In genomic region chr2:74374509-74375205, GRCh38 we compare ENCODE assay signal across 9 cellular contexts. TPM values are rescaled to one million over a fixed set of nuclear protein-coding genes. Genes with fewer than 3 reads are reported as not detected.
DNase-seq lines count a peak whose midpoint lies in the region; ATAC-seq, FAIRE-seq and TF ChIP-seq lines count a peak whose summit lies in the region.
"Had no signal": no experiment of that assay in that cellular context is flagged by ENCODE, and none has a peak within 500 bp of the region (broad histone marks: within the 10 kb centered on the region; RNA-seq: fewer than 3 reads in every experiment).

No MANE protein-coding gene starts in this region.

- H3K27ac ChIP-seq in H9 (ENCODE audit: insufficient read length, low read depth, low read length) (no peak overlapping the region), pancreas (no peak overlapping the region)

- POLR2A ChIA-PET in naive thymus-derived CD8-positive, alpha-beta T cell (lab: Charles Lee): no interaction called here
- POLR2A ChIA-PET in T-cell (lab: Charles Lee): no interaction called here

- H3K9ac ChIP-seq in H9 (ENCODE audit: extremely low read depth, insufficient read length, low read length): no peak overlapping the region

- H3K4me3 Mint-ChIP-seq in H9: peak overlapping the region; percentile 65 to 83
- peak overlapping the region in 1 of 10 donors; percentile 14 for H3K4me3 Mint-ChIP-seq in naive thymus-derived CD8-positive, alpha-beta T cell
- H3K4me3 Mint-ChIP-seq in T-cell: no peak overlapping the region
- H3K4me3 Mint-ChIP-seq: dendritic cell treated with granulocyte-macrophage colony-stimulating factor and Interleukin-4, amounts not matched to agents 40 ng/mL and 50 ng/mL, for 4 days had no signal

- peaks cover 0 to 23% (median 4%) of the 10 kb centered on the region in 3 donors for H3K36me3 ChIP-seq in pancreas

- H3K23me2 ChIP-seq in H9 (ENCODE audit: insufficient read length, low read depth, low read length, poor library complexity, severe bottlenecking): no peaks in the 10 kb centered on the region

- no CpG with 5 or more reads among the region's 19 CpGs for WGBS in H9 (ENCODE audit: extremely low coverage, insufficient read length, low lambda C conversion rate)
- 84% methylated on average over 18 to 19 of the region's 19 CpGs for WGBS in pancreas, 2 donors

- H2BK20ac ChIP-seq in H9 (ENCODE audit: low read depth, low read length, poor library complexity, severe bottlenecking): no peak overlapping the region

- no peak overlapping the region for H2BK5ac ChIP-seq in H9 (ENCODE audit: insufficient read length, low read length)

- no peaks in the 10 kb centered on the region for H3K27me3 ChIP-seq in H9 (ENCODE audit: insufficient read depth, low read length)
- no peaks in the 10 kb centered on the region for H3K27me3 ChIP-seq in pancreas

- H3K79me1 ChIP-seq in H9 (ENCODE audit: insufficient read depth, low read depth, low read length, poor library complexity, severe bottlenecking): peaks cover 10% of the 10 kb centered on the region

- no peak overlapping the region for H4K5ac ChIP-seq in H9 (ENCODE audit: insufficient read length, low read depth, low read length)

- DNase-seq in H9 (peak; percentile 93), SHP77 treated with DMSO at 0.1 percent for 48 hours (lab: John Stamatoyannopoulos, UW) (peak; percentile 50), Right ventricle myocardium superior (peak; percentile 80), pancreas (peak in 4 of 6 donors; percentile 28 to 34 (median 32)), T-cell (no peak)
- no peak for DNase-seq in naive thymus-derived CD8-positive, alpha-beta T cell
- DNase-seq in activated CD4-positive, alpha-beta T cell treated with anti-CD3 and anti-CD28 coated beads, Interleukin-2, amount 50 U/mL, for 48 hours: no peak

- no peak for FAIRE-seq in pancreas (lab: Jason Lieb, UNC)

- no peak overlapping the region for H3K23ac ChIP-seq in H9 (ENCODE audit: insufficient read length, low read depth, low read length)

- TF ChIP-seq CTCF in H9 (conservative IDR thresholded peaks at IDR 0.05): no peak
- TF ChIP-seq CTCF in pancreas (IDR thresholded peaks at IDR 0.05): no peak

- peak overlapping the region in 1 of 4 donors; percentile 12 for H3K4me3 ChIP-seq in pancreas

- H3K4ac ChIP-seq in H9 (ENCODE audit: low read depth, low read length): no peak overlapping the region

- no peak overlapping the region for H4K8ac ChIP-seq in H9 (replicated peaks; ENCODE audit: insufficient read length, low read depth, low read length)

- no peak overlapping the region for H2BK15ac ChIP-seq in H9 (ENCODE audit: low read depth, low read length)

- no peak overlapping the region for H2BK12ac ChIP-seq in H9 (ENCODE audit: insufficient read length, low read depth, low read length)

- H3K27ac Mint-ChIP-seq in H9 (peak overlapping the region in 2 of 3 experiments; percentile 97 to 99; a peak in 4 of 7 replicates), T-cell (no peak overlapping the region)
- peak overlapping the region in 3 of 10 donors; percentile 4 to 68 (median 11) for H3K27ac Mint-ChIP-seq in naive thymus-derived CD8-positive, alpha-beta T cell
- H3K27ac Mint-ChIP-seq: dendritic cell treated with granulocyte-macrophage colony-stimulating factor and Interleukin-4, amounts not matched to agents 40 ng/mL and 50 ng/mL, for 4 days had no signal

- peak overlapping the region; percentile 34 for H3K4me2 ChIP-seq in H9 (ENCODE audit: insufficient read depth, insufficient read length, low read length)

- H3K9me3 Mint-ChIP-seq in H9 (no peaks in the 10 kb centered on the region), T-cell (no peaks in the 10 kb centered on the region)
- no peaks in the 10 kb centered on the region for H3K9me3 Mint-ChIP-seq in naive thymus-derived CD8-positive, alpha-beta T cell
- H3K9me3 Mint-ChIP-seq: dendritic cell treated with granulocyte-macrophage colony-stimulating factor and Interleukin-4, amounts not matched to agents 40 ng/mL and 50 ng/mL, for 4 days had no signal

- no peak overlapping the region for H3T11ph ChIP-seq in H9 (ENCODE audit: low read length)

- H4K91ac ChIP-seq in H9 (ENCODE audit: insufficient read length, low read depth, low read length): no peak overlapping the region

- no peaks in the 10 kb centered on the region for H3K9me3 ChIP-seq in H9 (ENCODE audit: control insufficient read depth, low read depth, low read length)
- H3K9me3 ChIP-seq in pancreas: no peaks in the 10 kb centered on the region

- intact Hi-C loops in Right ventricle myocardium superior (cut with DNase I): no loop called here
- intact Hi-C loops in pancreas (cut with DNase I): no loop called here

- CTCF ChIA-PET in T-cell (lab: Charles Lee): no interaction called here

- H4K20me1 ChIP-seq in H9 (ENCODE audit: control insufficient read depth, insufficient read depth, insufficient read length): no peaks in the 10 kb centered on the region

- no peaks in the 10 kb centered on the region for H3K27me3 Mint-ChIP-seq in H9 (ENCODE audit: low read depth)
- H3K27me3 Mint-ChIP-seq in naive thymus-derived CD8-positive, alpha-beta T cell: no peaks in the 10 kb centered on the region
- H3K27me3 Mint-ChIP-seq in T-cell: no peaks in the 10 kb centered on the region
- H3K27me3 Mint-ChIP-seq: dendritic cell treated with granulocyte-macrophage colony-stimulating factor and Interleukin-4, amounts not matched to agents 40 ng/mL and 50 ng/mL, for 4 days had no signal

- peak; percentile 90 for ATAC-seq in Right ventricle myocardium superior (ENCODE audit: poor library complexity)
- peak in 3 of 4 donors; percentile 88 to 94 (median 90) for ATAC-seq in pancreas
- ATAC-seq in naive thymus-derived CD8-positive, alpha-beta T cell: no peak
- no peak for ATAC-seq in HG02763 (IDR thresholded peaks at IDR 0.05; ENCODE audit: unreplicated experiment)
- ATAC-seq in T-cell (replicated peaks in 1 of 4): no peak

- H2AK5ac ChIP-seq in H9 (ENCODE audit: insufficient read length, low read length): no peak overlapping the region

- H2AFZ ChIP-seq in H9 (ENCODE audit: low read length): no peak overlapping the region

- H3K79me2 ChIP-seq in H9 (ENCODE audit: insufficient read depth, low read length): peaks cover 4% of the 10 kb centered on the region; the same call in 1 of the 2 replicates

- H3K14ac ChIP-seq in H9 (ENCODE audit: insufficient read depth, low read length): no peak overlapping the region

- no peak overlapping the region for H2BK120ac ChIP-seq in H9 (ENCODE audit: low read depth, low read length, poor library complexity, severe bottlenecking)

- H3K4me1 Mint-ChIP-seq in H9: peaks cover 32 to 42% of the 10 kb centered on the region in 2 experiments
- H3K4me1 Mint-ChIP-seq in naive thymus-derived CD8-positive, alpha-beta T cell: peaks cover 26 to 45% (median 30%) of the 10 kb centered on the region in 4 donors
- peaks cover 14 to 27% (median 19%) of the 10 kb centered on the region in 3 donors for H3K4me1 Mint-ChIP-seq in T-cell

- H3K56ac ChIP-seq in H9 (ENCODE audit: insufficient read length, low read depth, low read length): no peak overlapping the region

- no peak overlapping the region for H3K18ac ChIP-seq in H9 (ENCODE audit: insufficient read length, low read depth, low read length)

- H3K4me1 ChIP-seq in H9 (ENCODE audit: insufficient read depth, low read length): peaks cover 7% of the 10 kb centered on the region
- no peaks in the 10 kb centered on the region for H3K4me1 ChIP-seq in pancreas

- H3K36me3 Mint-ChIP-seq in H9 (ENCODE audit: insufficient read depth in 1 of 3, low read depth in 3 of 3): peaks cover 26 to 44% (median 42%) of the 10 kb centered on the region in 3 experiments
- H3K36me3 Mint-ChIP-seq in naive thymus-derived CD8-positive, alpha-beta T cell: peaks cover 0 to 56% (median 27%) of the 10 kb centered on the region in 3 donors
- peaks cover 56% of the 10 kb centered on the region for H3K36me3 Mint-ChIP-seq in T-cell

RNA-seq across cellular contexts. Expression of gene DCTN1, which starts 5.5 kb away (rescaled TPM):
- total RNA-seq in H9 (2021) (136 and 141 TPM in 2 replicates), Right ventricle myocardium superior (149 TPM), pancreas (10 to 100 TPM; 37.7 to 64.3 (median 48.1) TPM), T-cell (100 to 1,000 TPM in 3 of 5 donors, 10 to 100 TPM in 2; 81.9 to 124 (median 117) TPM)
- polyA plus RNA-seq in pancreas: 10 to 100 TPM; 75.9 to 84.7 TPM
- total RNA-seq in naive thymus-derived CD8-positive, alpha-beta T cell: 100 to 1,000 TPM in 1 of 2 experiments, 10 to 100 TPM in 1; 97.5 to 108 TPM
- 10 to 100 TPM; 55.0 to 80.1 (median 68.7) TPM for polyA plus RNA-seq in naive thymus-derived CD8-positive, alpha-beta T cell

RNA-seq across cellular contexts. Expression of gene SLC4A5, which starts 31.4 kb away (rescaled TPM):
- 0.42 and 0.50 TPM in 2 replicates for total RNA-seq in H9 (2021)
- total RNA-seq in Right ventricle myocardium superior: 1.3 TPM
- total RNA-seq in pancreas: 1 to 10 TPM in 5 of 6 donors, under 1 TPM in 1; 0.60 to 2.2 (median 1.4) TPM
- 1 to 10 TPM; 1.2 to 1.8 TPM for polyA plus RNA-seq in pancreas
- 10 to 100 TPM; 12.7 to 15.1 TPM for total RNA-seq in naive thymus-derived CD8-positive, alpha-beta T cell
- polyA plus RNA-seq in naive thymus-derived CD8-positive, alpha-beta T cell: 1 to 10 TPM in 2 of 3 donors, under 1 TPM in 1; 0.46 to 1.5 (median 1.5) TPM
- total RNA-seq in T-cell: 10 to 100 TPM; 10.1 to 19.3 (median 14.6) TPM

RNA-seq across cellular contexts. Expression of gene C2orf81, which starts 46.8 kb away (rescaled TPM):
- total RNA-seq in H9 (2021): 2.4 and 3.5 TPM in 2 replicates
- 0.62 TPM for total RNA-seq in Right ventricle myocardium superior
- 1 to 10 TPM in 5 of 6 donors, under 1 TPM in 1; 0.87 to 2.7 (median 1.5) TPM for total RNA-seq in pancreas
- polyA plus RNA-seq in pancreas: 1 to 10 TPM; 5.4 to 6.5 TPM
- 1 to 10 TPM; 7.5 to 9.8 TPM for total RNA-seq in naive thymus-derived CD8-positive, alpha-beta T cell
- polyA plus RNA-seq in naive thymus-derived CD8-positive, alpha-beta T cell: 1 to 10 TPM; 3.2 to 5.3 (median 3.3) TPM
- 1 to 10 TPM; 5.0 to 9.5 (median 7.5) TPM for total RNA-seq in T-cell

RNA-seq across cellular contexts. Expression of gene WDR54, which starts 46.9 kb away (rescaled TPM):
- total RNA-seq in H9 (2021) (65.0 and 66.4 TPM in 2 replicates), Right ventricle myocardium superior (2.2 TPM), pancreas (1 to 10 TPM; 3.1 to 6.2 (median 3.7) TPM), T-cell (10 to 100 TPM; 31.4 to 46.8 (median 45.4) TPM)
- polyA plus RNA-seq in pancreas: 10 to 100 TPM in 1 of 2 donors, 1 to 10 TPM in 1; 6.6 to 22.8 TPM
- total RNA-seq in naive thymus-derived CD8-positive, alpha-beta T cell: 10 to 100 TPM; 28.9 to 31.1 TPM
- 10 to 100 TPM; 43.9 to 65.1 (median 61.7) TPM for polyA plus RNA-seq in naive thymus-derived CD8-positive, alpha-beta T cell

Comparison
In these comparisons a context has a peak if more than half of its experiments do, and no peak if none do; other contexts are left out.
1. DNase-seq: peak in H9 (single experiment), SHP77 treated with DMSO at 0.1 percent for 48 hours (single experiment), Right ventricle myocardium superior (single experiment) and pancreas (4 of 6); none in naive thymus-derived CD8-positive, alpha-beta T cell (0 of 10), T-cell (0 of 34) and activated CD4-positive, alpha-beta T cell treated with anti-CD3 and anti-CD28 coated beads, Interleukin-2, amount 50 U/mL, for 48 hours (0 of 2).
2. H3K27ac Mint-ChIP-seq: peak in H9 (2 of 3); none in T-cell (0 of 2).
3. H3K4me3 Mint-ChIP-seq: peak in H9 (2 of 2); none in T-cell (0 of 3).
4. ATAC-seq: peak in Right ventricle myocardium superior (single experiment) and pancreas (3 of 4); none in naive thymus-derived CD8-positive, alpha-beta T cell (0 of 2), HG02763 (single experiment) and T-cell (0 of 4).